ENCODE assay signal across 20 cellular contexts in the genomic region with DNA sequence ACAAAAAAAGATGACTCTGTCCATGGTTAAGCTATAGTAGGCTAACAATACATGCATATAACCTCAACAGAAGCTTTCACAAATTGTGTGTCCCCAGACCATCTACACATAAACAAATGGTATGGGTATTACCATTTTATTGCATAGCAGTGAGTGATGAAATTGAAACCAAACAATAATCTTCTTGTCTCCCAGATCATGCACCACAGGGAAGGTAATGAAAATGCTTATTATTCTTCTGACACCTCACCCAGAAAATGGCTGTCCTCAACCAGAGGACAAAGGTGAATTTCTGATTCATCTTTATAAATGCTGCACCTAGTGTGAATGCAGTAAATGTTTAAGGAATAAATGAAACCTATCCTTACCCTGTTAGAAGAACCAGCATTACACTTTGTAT. TPM values are rescaled to one million over a fixed set of nuclear protein-coding genes. Genes with fewer than 3 reads are reported as not detected.
"Had no signal": no experiment of that assay in that cellular context is flagged by ENCODE, and none has a peak within 500 bp of the region (broad histone marks: within the 10 kb centered on the region; RNA-seq: fewer than 3 reads in every experiment).

No MANE protein-coding gene starts in this region.

- H3K36me3 Mint-ChIP-seq: natural killer cell treated with Interleukin-12 subunit alpha and Interleukin-12 subunit beta and Interleukin-15 and Interleukin-18, amount 100 ng/mL, for 72 hours; stimulated activated naive B cell treated with anti-CD40 and anti-IgM and Interleukin-4, amounts not matched to agents 10 μg/mL and 1 μg/mL and 100 μg/mL, for 72 hours had no signal

- DNase-seq: activated B cell treated with CpG ODN at 0.5 μM for 24 hours; activated CD4-positive, alpha-beta T cell treated with anti-CD3 and anti-CD28 coated beads, Interleukin-2, amount 10 ng/mL, durations not matched to agents 7 days and 5 days; activated naive CD4-positive, alpha-beta T cell treated with anti-CD3 and anti-CD28 coated beads, Interleukin-2, amount 50 U/mL, for 16 hours; adrenal gland; caudate nucleus; effector memory CD8-positive, alpha-beta T cell; erythroblast; left cardiac atrium; occipital lobe; psoas muscle; right lobe of liver; spleen; stimulated activated CD4-positive, alpha-beta T cell treated with anti-CD3 and anti-CD28 coated beads, Interleukin-2, amount 100 ng/mL, for 24 hours; stimulated activated naive B cell treated with anti-CD40 and anti-IgM and Interleukin-4, amounts not matched to agents 10 μg/mL and 1 μg/mL and 100 μg/mL, for 72 hours; T-helper 17 cell had no signal

- H3K4me1 ChIP-seq: adrenal gland, psoas muscle, right lobe of liver, spleen, tibial nerve had no signal

- H3K27ac Mint-ChIP-seq: activated B cell treated with CpG ODN at 0.5 μM for 24 hours; activated CD4-positive, alpha-beta T cell treated with anti-CD3 and anti-CD28 coated beads, Interleukin-2, amount 10 ng/mL, durations not matched to agents 7 days and 5 days; activated T-helper 2 cell treated with anti-CD3 and anti-CD28 coated beads, Interferon-gamma antibody, Interleukin-2, Interleukin-4, amounts not matched to agents 10 μg/mL and 5 μg/mL and 100 μg/mL, durations not matched to agents 14 hours and 24 hours and 36 hours; effector memory CD8-positive, alpha-beta T cell; natural killer cell treated with Interleukin-12 subunit alpha and Interleukin-12 subunit beta and Interleukin-15 and Interleukin-18, amount 100 ng/mL, for 72 hours; stimulated activated naive B cell treated with anti-CD40 and anti-IgM and Interleukin-4, amounts not matched to agents 10 μg/mL and 1 μg/mL and 100 μg/mL, for 72 hours; T-helper 17 cell had no signal

- H3K27ac ChIP-seq: adrenal gland, coronary artery, psoas muscle, right lobe of liver, spleen, tibial nerve had no signal

- ATAC-seq: effector memory CD8-positive, alpha-beta T cell; left cardiac atrium; natural killer cell treated with Interleukin-12 subunit alpha and Interleukin-12 subunit beta and Interleukin-15 and Interleukin-18, amount 100 ng/mL, for 72 hours; psoas muscle; right lobe of liver; stimulated activated naive B cell treated with anti-CD40 and anti-IgM and Interleukin-4, amounts not matched to agents 10 μg/mL and 1 μg/mL and 100 μg/mL, for 72 hours; T-helper 17 cell had no signal

- H3K4me3 ChIP-seq: adrenal gland, coronary artery, psoas muscle, right lobe of liver, spleen, tibial nerve had no signal

- H3K36me3 ChIP-seq: adrenal gland, right lobe of liver, spleen, tibial nerve had no signal

- H3K9me3 Mint-ChIP-seq: activated B cell treated with CpG ODN at 0.5 μM for 24 hours; activated CD4-positive, alpha-beta T cell treated with anti-CD3 and anti-CD28 coated beads, Interleukin-2, amount 10 ng/mL, durations not matched to agents 7 days and 5 days; activated T-helper 2 cell treated with anti-CD3 and anti-CD28 coated beads, Interferon-gamma antibody, Interleukin-2, Interleukin-4, amounts not matched to agents 10 μg/mL and 5 μg/mL and 100 μg/mL, durations not matched to agents 14 hours and 24 hours and 36 hours; effector memory CD8-positive, alpha-beta T cell; natural killer cell treated with Interleukin-12 subunit alpha and Interleukin-12 subunit beta and Interleukin-15 and Interleukin-18, amount 100 ng/mL, for 72 hours; stimulated activated naive B cell treated with anti-CD40 and anti-IgM and Interleukin-4, amounts not matched to agents 10 μg/mL and 1 μg/mL and 100 μg/mL, for 72 hours had no signal

- H3K4me1 Mint-ChIP-seq: activated B cell treated with CpG ODN at 0.5 μM for 24 hours; activated CD4-positive, alpha-beta T cell treated with anti-CD3 and anti-CD28 coated beads, Interleukin-2, amount 10 ng/mL, durations not matched to agents 7 days and 5 days; stimulated activated naive B cell treated with anti-CD40 and anti-IgM and Interleukin-4, amounts not matched to agents 10 μg/mL and 1 μg/mL and 100 μg/mL, for 72 hours; T-helper 17 cell had no signal

- H3K4me3 Mint-ChIP-seq: activated B cell treated with CpG ODN at 0.5 μM for 24 hours; activated CD4-positive, alpha-beta T cell treated with anti-CD3 and anti-CD28 coated beads, Interleukin-2, amount 10 ng/mL, durations not matched to agents 7 days and 5 days; effector memory CD8-positive, alpha-beta T cell; natural killer cell treated with Interleukin-12 subunit alpha and Interleukin-12 subunit beta and Interleukin-15 and Interleukin-18, amount 100 ng/mL, for 72 hours; stimulated activated naive B cell treated with anti-CD40 and anti-IgM and Interleukin-4, amounts not matched to agents 10 μg/mL and 1 μg/mL and 100 μg/mL, for 72 hours; T-helper 17 cell had no signal

- H3K27me3 ChIP-seq: right lobe of liver, tibial nerve had no signal

- H3K9me3 ChIP-seq: adrenal gland, psoas muscle, right lobe of liver, spleen, tibial nerve had no signal

RNA-seq across cellular contexts. Expression of a gene that starts 8.0 kb away (rescaled TPM):
- total RNA-seq: activated B cell treated with CpG ODN at 0.5 μM for 24 hours; activated CD4-positive, alpha-beta T cell treated with anti-CD3 and anti-CD28 coated beads, Interleukin-2, amount 10 ng/mL, durations not matched to agents 7 days and 5 days; activated CD8-positive, alpha-beta memory T cell treated with anti-CD3 and anti-CD28 coated beads for 36 hours; activated T-helper 2 cell treated with anti-CD3 and anti-CD28 coated beads, Interferon-gamma antibody, Interleukin-2, Interleukin-4, amounts not matched to agents 10 μg/mL and 5 μg/mL and 100 μg/mL, durations not matched to agents 14 hours and 24 hours and 36 hours; natural killer cell treated with Interleukin-12 subunit alpha and Interleukin-12 subunit beta and Interleukin-15 and Interleukin-18, amount 100 ng/mL, for 72 hours; T-helper 17 cell had no signal
